ENCODE assay signal across 14 cellular contexts in the genomic region with DNA sequence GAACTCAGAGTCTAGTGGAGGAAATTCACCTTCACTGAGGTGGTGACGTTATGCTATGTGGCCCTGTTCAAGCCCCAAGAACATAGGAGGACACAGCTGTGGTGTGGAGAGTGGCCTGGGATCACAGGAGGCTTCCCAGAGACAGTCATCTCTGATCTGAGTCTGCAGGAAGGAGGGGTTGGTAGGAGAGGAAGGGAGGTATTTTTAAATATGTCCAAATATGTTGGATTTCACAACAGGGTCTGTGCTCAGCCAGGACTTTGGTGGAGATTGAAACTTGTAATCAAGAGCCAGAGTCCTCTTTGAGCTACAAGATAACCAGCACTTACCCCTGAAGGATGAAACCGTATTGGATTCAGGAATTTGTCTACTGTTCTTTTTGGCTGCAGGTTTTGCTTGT. TPM values are rescaled to one million over a fixed set of nuclear protein-coding genes. Genes with fewer than 3 reads are reported as not detected.
A peak's percentile ranks its signal among the peaks of the same experiment; 100 is the strongest.
DNase-seq lines count a peak whose midpoint lies in the region; ATAC-seq, FAIRE-seq and TF ChIP-seq lines count a peak whose summit lies in the region.
"Had no signal": no experiment of that assay in that cellular context is flagged by ENCODE, and none has a peak within 500 bp of the region (broad histone marks: within the 10 kb centered on the region; RNA-seq: fewer than 3 reads in every experiment).

No MANE protein-coding gene starts in this region.

- TF ChIP-seq POLR2A in HepG2 (IDR thresholded peaks at IDR 0.05; ENCODE audit: insufficient read depth in 1 of 2, low read depth in 2 of 2, low read length in 2 of 2) = no peak

- BruUV-seq in HepG2 (replicated peaks; lab: Mats Ljungman, UMichigan) = no TSS peak

- no peaks in the 10 kb centered on the region for H4K20me1 ChIP-seq in HepG2 (ENCODE audit: insufficient read depth, low read length)

- whole genome bisulfite sequencing in liver = 48% methylated on average over 2 of the region's 2 CpGs
- 5% methylated on average over 2 of the region's 2 CpGs for WGBS in HepG2 (ENCODE audit: low lambda C conversion rate)
- 40 to 48% methylated on average over 2 of the region's 2 CpGs for WGBS in aorta, 2 donors

- H3K27ac ChIP-seq in liver (ENCODE audit: low read depth in 1 of 2, low read length in 2 of 2) = no peak overlapping the region
- H3K27ac ChIP-seq in HepG2 (ENCODE audit: extremely low read length, insufficient read depth, low read length) = no peak overlapping the region
- H3K27ac ChIP-seq in aorta (ENCODE audit: low read depth in 1 of 2, low read length in 2 of 2) = no peak overlapping the region
- H3K27ac ChIP-seq in dorsolateral prefrontal cortex = no peak overlapping the region

- H3K27me3 ChIP-seq in liver (ENCODE audit: control insufficient read depth in 4 of 4, insufficient read depth in 4 of 4, low read length in 3 of 4) (no peaks in the 10 kb centered on the region), HepG2 (ENCODE audit: control insufficient read depth in 1 of 2, insufficient read depth in 2 of 2, low read length in 2 of 2) (peaks cover 3 to 28% of the 10 kb centered on the region in 2 experiments; a peak in 4 of 5 replicates), adipocyte (replicated peaks; ENCODE audit: control insufficient read depth, insufficient read depth, low read length) (no peaks in the 10 kb centered on the region), aorta (ENCODE audit: control insufficient read depth in 1 of 2, insufficient read depth in 2 of 2, low read length in 1 of 2) (no peaks in the 10 kb centered on the region), dorsolateral prefrontal cortex (peaks cover 0 to 3% (median 0%) of the 10 kb centered on the region in 45 donors)

- POLR2A ChIA-PET in HepG2 (lab: Yijun Ruan, JAX) = no interaction called here

- no peak for TF ChIP-seq EP300 in HepG2 (IDR thresholded peaks at IDR 0.05; ENCODE audit: low read depth in 2 of 2, low read length in 2 of 2)
- no peak for TF ChIP-seq EP300 in HepG2 (CRISPR knock-in tag; IDR thresholded peaks at IDR 0.05; ENCODE audit: borderline replicate concordance)

- TF ChIP-seq CTCF in liver (IDR thresholded peaks at IDR 0.05; ENCODE audit: low read depth, low read length, missing input control) (no peak), HepG2 (CRISPR knock-in tag; IDR thresholded peaks at IDR 0.05) (no peak), dorsolateral prefrontal cortex (IDR thresholded peaks at IDR 0.05 in 54 of 56, conservative IDR thresholded peaks at IDR 0.05 in 2 of 56; ENCODE audit: low read depth in 1 of 56, partially characterized antibody in 56 of 56) (no peak)

- no peak overlapping the region for H2AFZ ChIP-seq in HepG2 (ENCODE audit: low read length)

- H3K36me3 ChIP-seq in liver (ENCODE audit: control insufficient read depth in 4 of 4, insufficient read depth in 3 of 4, low read depth in 1 of 4, low read length in 3 of 4) = no peaks in the 10 kb centered on the region
- no peaks in the 10 kb centered on the region for H3K36me3 ChIP-seq in HepG2 (replicated peaks in 1 of 2; ENCODE audit: control insufficient read depth in 1 of 2, insufficient read depth in 2 of 2, low read length in 2 of 2)
- no peaks in the 10 kb centered on the region for H3K36me3 ChIP-seq in adipocyte (ENCODE audit: control insufficient read depth, insufficient read depth, low read length, severe bottlenecking)
- no peaks in the 10 kb centered on the region for H3K36me3 ChIP-seq in aorta (ENCODE audit: control insufficient read depth in 1 of 2, insufficient read depth in 2 of 2, low read length in 1 of 2)

- intact Hi-C loops in HepG2 (cut with micrococcal nuclease; ENCODE audit: unreplicated experiment) (no loop called here), aorta (cut with DNase I) (no loop called here), dorsolateral prefrontal cortex (cut with DNase I) (no loop called here)

- H3K4me2 ChIP-seq in HepG2 (ENCODE audit: low read depth, low read length) = no peak overlapping the region

- H3K4me3 ChIP-seq in liver (ENCODE audit: low read depth in 1 of 3, low read length in 3 of 3) (no peak overlapping the region), HepG2 (replicated peaks in 1 of 3; ENCODE audit: insufficient read depth in 1 of 3, low read depth in 2 of 3, low read length in 3 of 3) (no peak overlapping the region), adipocyte (ENCODE audit: low read length) (peak overlapping the region; percentile 3), aorta (ENCODE audit: low read length in 2 of 2) (no peak overlapping the region), dorsolateral prefrontal cortex (no peak overlapping the region)
- H3K4me3 ChIP-seq: lung had no signal

- no peaks in the 10 kb centered on the region for H3K79me2 ChIP-seq in HepG2 (ENCODE audit: insufficient read depth, low read length)

- ATAC-seq in HepG2 = no peak
- ATAC-seq in aorta (ENCODE audit: low FRiP score) = peak; percentile 53
- ATAC-seq in GM21447 (IDR thresholded peaks at IDR 0.05; ENCODE audit: unreplicated experiment) = no peak

- H3K4me1 ChIP-seq in liver (ENCODE audit: control insufficient read depth in 4 of 4, insufficient read depth in 4 of 4, low read length in 3 of 4) = peaks cover 2 to 16% (median 12%) of the 10 kb centered on the region in 4 donors
- no peaks in the 10 kb centered on the region for H3K4me1 ChIP-seq in HepG2 (ENCODE audit: insufficient read depth, low read length)
- H3K4me1 ChIP-seq in adipocyte (ENCODE audit: control insufficient read depth, insufficient read depth, low read length) = peaks cover 40% of the 10 kb centered on the region
- H3K4me1 ChIP-seq in aorta (ENCODE audit: control insufficient read depth in 1 of 2, insufficient read depth in 2 of 2, low read length in 2 of 2) = peaks cover 4 to 7% of the 10 kb centered on the region in 2 donors

- no peak for FAIRE-seq in HepG2 (lab: Jason Lieb, UNC)
- FAIRE-seq: D721Med had no signal

- H3K9me3 ChIP-seq in liver (ENCODE audit: control insufficient read depth in 4 of 4, low read length in 3 of 4) = no peaks in the 10 kb centered on the region
- H3K9me3 ChIP-seq in HepG2 (ENCODE audit: low read length) = no peaks in the 10 kb centered on the region
- no peaks in the 10 kb centered on the region for H3K9me3 ChIP-seq in adipocyte (ENCODE audit: control insufficient read depth, low read length)
- no peaks in the 10 kb centered on the region for H3K9me3 ChIP-seq in aorta (ENCODE audit: control insufficient read depth, low read length)

- in situ Hi-C loops in HepG2 (cut with HindIII; ENCODE audit: extremely low pct_ligation_motif_present, low pct_unique_long_range_greater_than_20kb) = no loop called here

- H3K9ac ChIP-seq in liver (ENCODE audit: low read depth in 1 of 2, low read length in 2 of 2) = no peak overlapping the region
- H3K9ac ChIP-seq in HepG2 (ENCODE audit: insufficient read depth, low read depth, low read length) = no peak overlapping the region
- H3K9ac ChIP-seq in adipocyte (ENCODE audit: low read length) = peak overlapping the region; percentile 61

- CTCF ChIA-PET in HepG2 (lab: Yijun Ruan, JAX; ENCODE audit: low intra/inter-chr PET ratio, low total read pairs) = no interaction called here

- TF ChIP-seq RAD21 in liver (IDR thresholded peaks at IDR 0.05) (peak; percentile 7 to 18), HepG2 (CRISPR knock-in tag; IDR thresholded peaks at IDR 0.05) (no peak)

- DNase-seq in HepG2 (ENCODE audit: low spot score) (no peak), adipocyte (ENCODE audit: low read depth) (peak; percentile 80), hepatic stellate cell (ENCODE audit: low spot score) (peak; percentile 60), aorta (no peak), dorsolateral prefrontal cortex (no peak), NCI-H748 (lab: John Stamatoyannopoulos, UW; ENCODE audit: unreplicated experiment) (no peak)
- DNase-seq: activated naive CD4-positive, alpha-beta T cell treated with anti-CD3 and anti-CD28 coated beads for 36 hours; hippocampal formation; NCI-H1694 treated with DMSO at 0.1 percent for 48 hours; NCI-H526 treated with DMSO at 0.1 percent for 48 hours had no signal

TF ChIP-seq in liver, 16 proteins besides CTCF, POLR2A, EP300 and RAD21 (continues in another document):
- no peak for TF ChIP-seq YY1 (IDR thresholded peaks at IDR 0.05)
- TF ChIP-seq, protein P1, sequence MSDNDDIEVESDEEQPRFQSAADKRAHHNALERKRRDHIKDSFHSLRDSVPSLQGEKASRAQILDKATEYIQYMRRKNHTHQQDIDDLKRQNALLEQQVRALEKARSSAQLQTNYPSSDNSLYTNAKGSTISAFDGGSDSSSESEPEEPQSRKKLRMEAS (IDR thresholded peaks at IDR 0.05) = peak; percentile 19

TF ChIP-seq in HepG2, 621 proteins besides CTCF, POLR2A, EP300 and RAD21 (continues in another document):
- no peak for TF ChIP-seq ZNF709 (CRISPR knock-in tag; IDR thresholded peaks at IDR 0.05)
- TF ChIP-seq, protein P2, sequence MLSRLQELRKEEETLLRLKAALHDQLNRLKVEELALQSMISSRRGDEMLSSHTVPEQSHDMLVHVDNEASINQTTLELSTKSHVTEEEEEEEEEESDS (CRISPR knock-in tag; IDR thresholded peaks at IDR 0.05; ENCODE audit: borderline replicate concordance) = no peak

RNA-seq across cellular contexts. Expression of a gene that starts 26.4 kb away (rescaled TPM):
- total RNA-seq in liver (10 to 100 TPM; 62.2 to 94.0 TPM), HepG2 (2016; rRNA removed; fragmentation: Illumina TruSeq; extraction: Trizol) (32.9 and 38.9 TPM in 2 replicates), aorta (100 to 1,000 TPM; 198 to 215 TPM), dorsolateral prefrontal cortex (100 to 1,000 TPM; 102 to 174 (median 140) TPM)
- polyA plus RNA-seq in liver (10 to 100 TPM in 1 of 2 donors, 1 to 10 TPM in 1; 7.9 to 13.3 TPM), HepG2 (2011; rRNA removed) (20.5 and 24.8 TPM in 2 replicates), aorta (10 to 100 TPM; 16.7 to 30.1 TPM)
- total RNA-seq in HepG2 (2016; cell fraction: cytosol; rRNA removed; fragmentation: Illumina TruSeq; extraction: Trizol; ENCODE audit: low read depth) = 82.6 and 84.3 TPM in 2 replicates
- total RNA-seq in HepG2 (2016; cell fraction: insoluble cytoplasmic fraction; rRNA removed; fragmentation: Illumina TruSeq; extraction: Trizol) = 30.1 and 34.1 TPM in 2 replicates
- 30.2 and 31.1 TPM in 2 replicates for total RNA-seq in HepG2 (2016; cell fraction: membrane; rRNA removed; fragmentation: Illumina TruSeq; extraction: Trizol)
- 77.6 and 90.7 TPM in 2 replicates for total RNA-seq in HepG2 (2016; cell fraction: nucleus; rRNA removed; fragmentation: Illumina TruSeq; extraction: Trizol)
- 13.8 and 15.7 TPM in 2 replicates for polyA plus RNA-seq in HepG2 (2011; cell fraction: cytosol; rRNA removed)
- polyA plus RNA-seq in HepG2 (2011; cell fraction: nucleus; rRNA removed) = 28.2 and 34.1 TPM in 2 replicates
- 19.0 and 20.9 TPM in 2 replicates for polyA plus RNA-seq in HepG2 (2012)
- 0.53 and 0.93 TPM in 2 replicates for polyA plus RNA-seq in HepG2 (2016; cell fraction: cytosol; fragmentation: Illumina TruSeq; extraction: Trizol; ENCODE audit: low read depth)
- polyA plus RNA-seq in HepG2 (2016; cell fraction: insoluble cytoplasmic fraction; fragmentation: Illumina TruSeq; extraction: Trizol; ENCODE audit: low read depth) = 18.1 and 20.3 TPM in 2 replicates
- polyA plus RNA-seq in HepG2 (2016; cell fraction: membrane; fragmentation: Illumina TruSeq; extraction: Trizol; ENCODE audit: low read depth) = 2.4 and 2.8 TPM in 2 replicates
- 34.1 and 35.3 TPM in 2 replicates for polyA plus RNA-seq in HepG2 (2016; cell fraction: nucleus; fragmentation: Illumina TruSeq; extraction: Trizol; ENCODE audit: insufficient read depth, low read depth)
- 56.3 and 75.4 TPM in 2 replicates for polyA minus RNA-seq in HepG2 (2011; rRNA and poly(A)+ RNA removed; ENCODE audit: low replicate concordance)
- polyA minus RNA-seq in HepG2 (2011; cell fraction: cytosol; rRNA and poly(A)+ RNA removed) = 28.0 and 36.0 TPM in 2 replicates
- polyA minus RNA-seq in HepG2 (2011; cell fraction: nucleus; rRNA and poly(A)+ RNA removed) = 207 and 236 TPM in 2 replicates

Comparison
In these comparisons a context has a peak if more than half of its experiments do, and no peak if none do; other contexts are left out.
1. DNase-seq: peak in adipocyte (single experiment) and hepatic stellate cell (single experiment); none in HepG2 (single experiment), aorta (0 of 2), dorsolateral prefrontal cortex (0 of 10) and NCI-H748 (single experiment).